Comparison of ENCODE assay signal across 11 cellular contexts in the genomic region with DNA sequence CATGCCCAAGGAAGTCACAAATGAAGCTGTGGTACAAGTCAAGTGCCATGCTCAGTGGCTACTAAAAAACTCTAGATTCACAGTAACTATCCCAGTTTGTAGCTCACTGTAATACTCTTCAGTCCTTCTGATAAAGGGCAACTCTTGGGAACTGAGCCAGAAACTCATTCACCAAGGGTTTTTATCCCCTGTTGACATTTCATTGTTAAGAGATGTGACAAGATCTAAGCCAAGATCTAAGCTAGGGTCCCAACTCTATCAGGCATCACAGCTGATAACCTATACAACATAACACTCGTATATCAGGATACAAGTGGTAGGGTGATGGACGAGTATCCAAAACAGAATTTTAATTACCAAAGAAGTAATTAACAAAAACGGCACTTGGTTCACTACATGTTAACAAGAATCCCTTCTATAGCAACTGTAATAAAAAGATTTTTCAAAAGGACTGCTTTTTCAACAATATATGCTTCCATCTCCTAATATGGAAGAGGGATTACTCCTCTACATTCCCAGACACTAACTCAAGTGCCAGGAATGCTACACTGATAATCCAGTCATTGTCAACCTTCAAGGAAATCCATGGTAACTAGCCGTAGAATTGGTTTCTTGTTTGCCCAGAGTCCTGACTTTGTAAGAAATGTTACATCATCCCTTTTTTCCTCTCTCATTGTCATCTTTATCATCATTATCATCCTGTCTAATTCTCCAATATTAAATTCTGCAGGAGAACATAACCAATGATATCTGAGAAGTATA.
A peak's percentile ranks its signal among the peaks of the same experiment; 100 is the strongest.
DNase-seq lines count a peak whose midpoint lies in the region; ATAC-seq, FAIRE-seq and TF ChIP-seq lines count a peak whose summit lies in the region.
"Had no signal": no experiment of that assay in that cellular context is flagged by ENCODE, and none has a peak within 500 bp of the region (broad histone marks: within the 10 kb centered on the region; RNA-seq: fewer than 3 reads in every experiment).

No MANE protein-coding gene starts in this region.

- H2BK120ac ChIP-seq in IMR-90 (ENCODE audit: low read depth, low read length) (peak overlapping the region; percentile 98), H1 (replicated peaks; ENCODE audit: low read depth, low read length) (no peak overlapping the region)

- H2BK5ac ChIP-seq in IMR-90 (ENCODE audit: low read depth, low read length, poor library complexity, severe bottlenecking) (peak overlapping the region; percentile 99), H1 (ENCODE audit: low read depth, low read length) (no peak overlapping the region)

- H3K4me1 ChIP-seq in IMR-90 (ENCODE audit: control insufficient read depth, insufficient read depth, low read length): peaks cover 16% of the 10 kb centered on the region
- H3K4me1 ChIP-seq in H1 (replicated peaks in 1 of 4; ENCODE audit: control insufficient read depth in 3 of 4, insufficient read depth in 4 of 4, low read length in 3 of 4): peaks cover 0 to 3% (median 0%) of the 10 kb centered on the region in 4 experiments; a peak in 2 of 7 replicates
- H3K4me1 ChIP-seq: pancreas had no signal

- no peak overlapping the region for H3K4me3 ChIP-seq in IMR-90 (ENCODE audit: insufficient read depth, low read depth, low read length)
- H3K4me3 ChIP-seq in H1 (ENCODE audit: extremely low read depth in 1 of 4, insufficient read depth in 2 of 4, low read depth in 3 of 4, low read length in 4 of 4): no peak overlapping the region
- H3K4me3 ChIP-seq: pancreas had no signal

- no CpG with 5 or more reads among the region's 4 CpGs for WGBS in IMR-90 (ENCODE audit: extremely low coverage in 2 of 2, insufficient read length in 1 of 2), 2 experiments
- whole genome bisulfite sequencing in H1 (ENCODE audit: extremely low coverage in 1 of 2, insufficient coverage in 1 of 2, insufficient read length in 1 of 2, insufficient replicate concordance in 2 of 2, low coverage in 1 of 2, low lambda C conversion rate in 2 of 2, missing lambda C conversion rate in 1 of 2), 2 experiments: 87% methylated on average over 4 of the region's 4 CpGs; no CpG with 5 or more reads in 1 of the 2 experiments

- no peak overlapping the region for H3K4me3 Mint-ChIP-seq in nephron

- no peaks in the 10 kb centered on the region for H3K79me2 ChIP-seq in H1 (ENCODE audit: control insufficient read depth in 1 of 2, insufficient read depth in 2 of 2, low read length in 2 of 2)

- peak overlapping the region; percentile 84; the same call in 1 of the 2 replicates for H3K18ac ChIP-seq in IMR-90 (ENCODE audit: low read depth, low read length)
- H3K18ac ChIP-seq in H1 (ENCODE audit: extremely low read depth, low read length): no peak overlapping the region

- H3K4me2 ChIP-seq in IMR-90 (ENCODE audit: low read depth, low read length) (peak overlapping the region; percentile 41; the same call in 1 of the 2 replicates), H1 (ENCODE audit: insufficient read depth in 1 of 2, low read depth in 2 of 2, low read length in 2 of 2) (no peak overlapping the region)

- no peak for TF ChIP-seq CTCF in IMR-90 (conservative IDR thresholded peaks at IDR 0.05; ENCODE audit: low read depth, low read length)
- no peak for TF ChIP-seq CTCF in H1 (IDR thresholded peaks at IDR 0.05; ENCODE audit: control extremely low read depth in 1 of 3, insufficient read depth in 1 of 3, low read depth in 1 of 3, low read length in 3 of 3)
- no peak for TF ChIP-seq CTCF in nephron (IDR thresholded peaks at IDR 0.05; ENCODE audit: unreplicated experiment in 3 of 3)

- in situ Hi-C loops in Caki2 (cut with HindIII; ENCODE audit: low pct_unique_long_range_greater_than_20kb, low sequenced_read_pairs) (no loop called here), IMR-90 (cut with MboI; ENCODE audit: low sequenced_read_pairs) (no loop called here)

- TF ChIP-seq RAD21 in IMR-90 (IDR thresholded peaks at IDR 0.05; ENCODE audit: low read length) (no peak), H1 (IDR thresholded peaks at IDR 0.05 in 1 of 2, conservative IDR thresholded peaks at IDR 0.05 in 1 of 2; ENCODE audit: low read depth in 2 of 2, low read length in 2 of 2) (no peak)

- H3K36me3 Mint-ChIP-seq in nephron (ENCODE audit: low read depth): peaks cover 5% of the 10 kb centered on the region

- H3K14ac ChIP-seq in IMR-90 (replicated peaks; ENCODE audit: low read depth, low read length) (peak overlapping the region; percentile 98), H1 (ENCODE audit: insufficient read length) (no peak overlapping the region)

- H3K23ac ChIP-seq in IMR-90 (ENCODE audit: low read depth, low read length) (peak overlapping the region; percentile 95), H1 (ENCODE audit: insufficient read length) (no peak overlapping the region)

- peak overlapping the region in 2 of 3 experiments; percentile 58 to 87 for H3K27ac Mint-ChIP-seq in nephron

- H3K27me3 ChIP-seq in IMR-90 (ENCODE audit: control insufficient read depth, insufficient read depth, low read length) (no peaks in the 10 kb centered on the region), H1 (replicated peaks in 1 of 4; ENCODE audit: control insufficient read depth in 3 of 4, extremely low read depth in 1 of 4, insufficient read depth in 3 of 4, low read length in 3 of 4) (no peaks in the 10 kb centered on the region)
- H3K27me3 ChIP-seq: pancreas had no signal

- H3K27ac ChIP-seq in IMR-90 (ENCODE audit: insufficient read depth, low read length): peak overlapping the region; percentile 18
- no peak overlapping the region for H3K27ac ChIP-seq in H1 (ENCODE audit: low read depth, low read length)
- H3K27ac ChIP-seq: pancreas had no signal

- H3K56ac ChIP-seq in IMR-90 (ENCODE audit: extremely low read depth, insufficient read depth, low read length) (peak overlapping the region; percentile 88), H1 (replicated peaks; ENCODE audit: insufficient read length, low read depth, low read length) (no peak overlapping the region)

- H4K5ac ChIP-seq in IMR-90 (ENCODE audit: low read depth, low read length) (peak overlapping the region; percentile 97), H1 (ENCODE audit: insufficient read length, low read depth, low read length) (no peak overlapping the region)

- peak; percentile 85 for ATAC-seq in IMR-90 (ENCODE audit: low read depth)
- ATAC-seq: pancreas had no signal

- peak overlapping the region; percentile 63; the same call in 1 of the 2 replicates for H2BK12ac ChIP-seq in H1 (ENCODE audit: low read depth, low read length)

- CTCF ChIA-PET in IMR-90 (lab: Yijun Ruan, JAX): interaction anchor here (0.7 kb wide), 1 partner anchor 88 kb away, joined by 3 read pairs; no protein-coding TSS in a partner anchor
- CTCF ChIA-PET in H1 (lab: Charles Lee; ENCODE audit: partially characterized antibody): interaction anchor here (0.6 to 1.5 kb wide), 2 partner anchors 17 to 32 kb away, joined by 3 to 6 read pairs; no protein-coding TSS in a partner anchor

- H3K27me3 Mint-ChIP-seq in nephron (ENCODE audit: low read depth): no peaks in the 10 kb centered on the region

- H3K4me1 Mint-ChIP-seq in nephron: peaks cover 22% of the 10 kb centered on the region

- peak overlapping the region; percentile 98 for H2BK20ac ChIP-seq in IMR-90 (ENCODE audit: low read depth, low read length)
- H2BK20ac ChIP-seq in H1 (ENCODE audit: low read length): no peak overlapping the region

- H3K4ac ChIP-seq in IMR-90 (ENCODE audit: low read depth, low read length): peak overlapping the region; percentile 95
- no peak overlapping the region for H3K4ac ChIP-seq in H1 (replicated peaks; ENCODE audit: insufficient read length, low read depth, low read length)

- peaks cover 8% of the 10 kb centered on the region for H3K9me3 Mint-ChIP-seq in nephron

- POLR2A ChIA-PET in IMR-90 (lab: Charles Lee; ENCODE audit: unreplicated experiment): no interaction called here
- POLR2A ChIA-PET in H1 (lab: Charles Lee; ENCODE audit: partially characterized antibody): no interaction called here

- H3K9ac ChIP-seq in IMR-90 (ENCODE audit: low read depth, low read length): no peak overlapping the region; the same call in 1 of the 2 replicates
- no peak overlapping the region for H3K9ac ChIP-seq in H1 (replicated peaks in 1 of 4; ENCODE audit: extremely low read depth in 1 of 4, low read depth in 3 of 4, low read length in 3 of 4)

- H4K8ac ChIP-seq in IMR-90 (ENCODE audit: low read depth in 2 of 2, low read length in 2 of 2) (peak overlapping the region; percentile 84 to 90), H1 (ENCODE audit: extremely low read depth, insufficient read depth, low read length) (no peak overlapping the region)

- H4K91ac ChIP-seq in IMR-90 (ENCODE audit: insufficient read depth, low read depth, low read length) (peak overlapping the region; percentile 97), H1 (replicated peaks; ENCODE audit: insufficient read length, low read length) (no peak overlapping the region)

- H3K23me2 ChIP-seq in H1 (ENCODE audit: low read depth, low read length): no peaks in the 10 kb centered on the region

- no peak for TF ChIP-seq EP300 in H1 (IDR thresholded peaks at IDR 0.05; ENCODE audit: borderline replicate concordance in 1 of 2, low read depth in 2 of 2, low read length in 2 of 2)

- H2BK15ac ChIP-seq in IMR-90 (ENCODE audit: low read depth, low read length) (peak overlapping the region; percentile 94), H1 (ENCODE audit: low read length) (no peak overlapping the region)

- FAIRE-seq in H1 (lab: Jason Lieb, UNC): no peak
- FAIRE-seq: colon, pancreas had no signal

- peak; percentile 35 for DNase-seq in Caki2 (ENCODE audit: low read depth)
- DNase-seq in IMR-90: peak; percentile 94
- DNase-seq in H1 (ENCODE audit: low read depth in 1 of 2, low spot score in 2 of 2): no peak
- DNase-seq in activated CD4-positive, alpha-beta T cell treated with anti-CD3 and anti-CD28 coated beads for 4 hours: no peak
- no peak for DNase-seq in GDM1 (lab: John Stamatoyannopoulos, UW)
- DNase-seq in HUDEP-2 (lab: John Stamatoyannopoulos, UW; ENCODE audit: unreplicated experiment in 76 of 76): no peak
- DNase-seq in NCI-H1092 treated with DMSO at 0.1 percent for 48 hours (lab: John Stamatoyannopoulos, UW): no peak
- DNase-seq: activated CD8-positive, alpha-beta memory T cell treated with anti-CD3 and anti-CD28 coated beads, Interleukin-2, amount 50 U/mL, for 48 hours; pancreas had no signal

- TF ChIP-seq POLR2A in IMR-90 (IDR thresholded peaks at IDR 0.05; ENCODE audit: low read depth, low read length): no peak
- TF ChIP-seq POLR2A in H1 (IDR thresholded peaks at IDR 0.05; ENCODE audit: control extremely low read depth in 1 of 2, low read depth in 2 of 2, low read length in 2 of 2): no peak

- no peaks in the 10 kb centered on the region for H3K36me3 ChIP-seq in IMR-90 (ENCODE audit: control insufficient read depth, insufficient read depth, low read length)
- no peaks in the 10 kb centered on the region for H3K36me3 ChIP-seq in H1 (ENCODE audit: control insufficient read depth in 2 of 4, insufficient read depth in 4 of 4, low read length in 3 of 4)
- H3K36me3 ChIP-seq: pancreas had no signal

- BruUV-seq in IMR-90 (replicated peaks; lab: Mats Ljungman, UMichigan): no TSS peak

- peaks cover 17% of the 10 kb centered on the region for H3K9me1 ChIP-seq in IMR-90 (ENCODE audit: insufficient read depth, low read length)

- intact Hi-C loops in IMR-90 (cut with micrococcal nuclease): loop anchor here (5.0 kb wide), 1 partner anchor 47 kb away; no protein-coding TSS in a partner anchor

- H4K20me1 ChIP-seq in IMR-90 (ENCODE audit: insufficient read depth, low read length) (no peaks in the 10 kb centered on the region), H1 (replicated peaks in 1 of 2; ENCODE audit: control insufficient read depth in 1 of 2, insufficient read depth in 2 of 2, low read length in 2 of 2) (no peaks in the 10 kb centered on the region)

- H2AK9ac ChIP-seq in IMR-90 (replicated peaks; ENCODE audit: low read depth, low read length, poor library complexity): peak overlapping the region; percentile 45

- H3K79me1 ChIP-seq in IMR-90 (ENCODE audit: low read depth in 1 of 2, low read length in 2 of 2) (peaks cover 24 to 38% of the 10 kb centered on the region in 2 experiments), H1 (ENCODE audit: low read depth, low read length) (no peaks in the 10 kb centered on the region)

- H2AFZ ChIP-seq in IMR-90 (replicated peaks; ENCODE audit: low read length, poor library complexity) (no peak overlapping the region), H1 (ENCODE audit: low read length) (no peak overlapping the region)

- dilution Hi-C loops in IMR-90 (cut with HindIII; ENCODE audit: low sequenced_read_pairs, unreplicated experiment): no loop called here

- H3K9me3 ChIP-seq in IMR-90 (ENCODE audit: control insufficient read depth, insufficient read depth, low read length) (no peaks in the 10 kb centered on the region), H1 (ENCODE audit: insufficient read depth in 2 of 2, low read depth in 1 of 2, low read length in 1 of 2) (no peaks in the 10 kb centered on the region; a peak in 1 of 4 replicates)
- H3K9me3 ChIP-seq: pancreas had no signal

- H2AK5ac ChIP-seq in IMR-90 (ENCODE audit: low read depth, low read length) (peak overlapping the region; percentile 97), H1 (ENCODE audit: low read depth, low read length) (no peak overlapping the region)

Comparison
In these comparisons a context has a peak if more than half of its experiments do, and no peak if none do; other contexts are left out.
1. DNase-seq: peak in Caki2 (single experiment) and IMR-90 (single experiment); none in H1 (0 of 2), activated CD4-positive, alpha-beta T cell treated with anti-CD3 and anti-CD28 coated beads for 4 hours (0 of 2), GDM1 (single experiment), HUDEP-2 (0 of 76) and NCI-H1092 treated with DMSO at 0.1 percent for 48 hours (single experiment).